ENCODE assay signal across 8 cellular contexts in genomic region chr2:64204716-64205115, GRCh38.
A peak's percentile ranks its signal among the peaks of the same experiment; 100 is the strongest.
DNase-seq lines count a peak whose midpoint lies in the region; ATAC-seq and TF ChIP-seq lines count a peak whose summit lies in the region.

No MANE protein-coding gene starts in this region.

- ATAC-seq in activated T-helper 17 cell treated with anti-CD3 and anti-CD28 coated beads, Interleukin-2, amount 50 U/mL, for 72 hours (replicated peaks): peak; percentile 59

- H3K4me1 ChIP-seq in stomach: peaks cover 12 to 42% (median 25%) of the 10 kb centered on the region in 4 donors

- no peak for TF ChIP-seq POLR2A in stomach (IDR thresholded peaks at IDR 0.05)

- DNase-seq in T-helper 1 cell (no peak), left kidney (ENCODE audit: low read depth, low spot score) (peak; percentile 51), stomach (no peak), NOMO-1 (lab: John Stamatoyannopoulos, UW; ENCODE audit: unreplicated experiment in 2 of 2) (no peak), NCI-H1694 treated with DMSO at 0.1 percent for 48 hours (lab: John Stamatoyannopoulos, UW) (no peak), dedifferentiated amniotic fluid mesenchymal stem cell (ENCODE audit: extremely low spot score) (no peak)

- H3K4me3 ChIP-seq in stomach: no peak overlapping the region

- peaks cover 3% of the 10 kb centered on the region for H3K9me3 Mint-ChIP-seq in T-helper 1 cell treated with Interleukin-12 subunit alpha and Interleukin-12 subunit beta and Interleukin-4 antibody, amounts not matched to agents 30 μg/mL and 1 μg/mL, for 36 hours
- no peaks in the 10 kb centered on the region for H3K9me3 Mint-ChIP-seq in activated T-helper 17 cell treated with anti-CD3 and anti-CD28 coated beads, Interleukin-2, amount 50 U/mL, for 72 hours

- peak overlapping the region; percentile 89 for H3K27ac Mint-ChIP-seq in T-helper 1 cell treated with Interleukin-12 subunit alpha and Interleukin-12 subunit beta and Interleukin-4 antibody, amounts not matched to agents 30 μg/mL and 1 μg/mL, for 36 hours
- H3K27ac Mint-ChIP-seq in activated T-helper 17 cell treated with anti-CD3 and anti-CD28 coated beads, Interleukin-2, amount 50 U/mL, for 72 hours: peak overlapping the region; percentile 98

- H3K27ac ChIP-seq in stomach: peak overlapping the region in 4 of 5 donors; percentile 75 to 88 (median 86)

- H3K4me1 Mint-ChIP-seq in T-helper 1 cell treated with Interleukin-12 subunit alpha and Interleukin-12 subunit beta and Interleukin-4 antibody, amounts not matched to agents 30 μg/mL and 1 μg/mL, for 36 hours (ENCODE audit: low read depth): peaks cover 78% of the 10 kb centered on the region
- peaks cover 54% of the 10 kb centered on the region for H3K4me1 Mint-ChIP-seq in activated T-helper 17 cell treated with anti-CD3 and anti-CD28 coated beads, Interleukin-2, amount 50 U/mL, for 72 hours

- 69 to 81% (median 75%) methylated on average over 5 of the region's 5 CpGs for WGBS in stomach, 5 donors

- no peaks in the 10 kb centered on the region for H3K36me3 ChIP-seq in stomach

- peak overlapping the region; percentile 71 for H3K4me3 Mint-ChIP-seq in T-helper 1 cell treated with Interleukin-12 subunit alpha and Interleukin-12 subunit beta and Interleukin-4 antibody, amounts not matched to agents 30 μg/mL and 1 μg/mL, for 36 hours
- H3K4me3 Mint-ChIP-seq in activated T-helper 17 cell treated with anti-CD3 and anti-CD28 coated beads, Interleukin-2, amount 50 U/mL, for 72 hours: peak overlapping the region; percentile 90

- H3K27me3 Mint-ChIP-seq in T-helper 1 cell treated with Interleukin-12 subunit alpha and Interleukin-12 subunit beta and Interleukin-4 antibody, amounts not matched to agents 30 μg/mL and 1 μg/mL, for 36 hours (ENCODE audit: low read depth): no peaks in the 10 kb centered on the region
- no peaks in the 10 kb centered on the region for H3K27me3 Mint-ChIP-seq in activated T-helper 17 cell treated with anti-CD3 and anti-CD28 coated beads, Interleukin-2, amount 50 U/mL, for 72 hours

- intact Hi-C loops in stomach (cut with DNase I; ENCODE audit: low total_unique reads): no loop called here

- peaks cover 2% of the 10 kb centered on the region for H3K36me3 Mint-ChIP-seq in T-helper 1 cell treated with Interleukin-12 subunit alpha and Interleukin-12 subunit beta and Interleukin-4 antibody, amounts not matched to agents 30 μg/mL and 1 μg/mL, for 36 hours (ENCODE audit: low read depth)
- no peaks in the 10 kb centered on the region for H3K36me3 Mint-ChIP-seq in activated T-helper 17 cell treated with anti-CD3 and anti-CD28 coated beads, Interleukin-2, amount 50 U/mL, for 72 hours (ENCODE audit: low read depth)

- no peak for TF ChIP-seq CTCF in stomach (IDR thresholded peaks at IDR 0.05)

- no peaks in the 10 kb centered on the region for H3K27me3 ChIP-seq in stomach

- TF ChIP-seq EP300 in stomach (IDR thresholded peaks at IDR 0.05): no peak

- no peaks in the 10 kb centered on the region for H3K9me3 ChIP-seq in stomach
